Comparison of ENCODE assay signal across 1 cellular context in the genomic region with DNA sequence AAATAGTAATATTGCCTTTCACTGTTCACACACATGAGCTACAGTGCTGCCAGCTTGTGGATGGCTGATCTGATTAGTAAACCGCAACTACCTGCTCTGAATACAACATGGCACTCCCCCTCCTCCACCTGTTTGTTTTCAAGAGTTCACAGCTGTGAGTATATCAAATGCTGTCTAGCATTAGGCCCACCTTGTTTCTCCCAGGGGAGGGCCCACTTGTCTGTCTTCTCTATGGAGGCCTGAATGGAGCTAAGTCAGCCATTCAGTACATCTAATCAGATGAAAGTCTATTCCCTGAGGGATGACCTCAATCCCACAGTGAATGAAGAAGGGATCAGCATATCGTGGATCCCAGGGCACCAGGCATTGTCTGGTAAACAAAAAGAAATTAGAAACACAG.
TF ChIP-seq lines count a peak whose summit lies in the region.

No MANE protein-coding gene starts in this region.

TF ChIP-seq in GM12878, 131 proteins besides CTCF, POLR2A, EP300 and RAD21 (continued from another document):
- TF ChIP-seq, protein P1, sequence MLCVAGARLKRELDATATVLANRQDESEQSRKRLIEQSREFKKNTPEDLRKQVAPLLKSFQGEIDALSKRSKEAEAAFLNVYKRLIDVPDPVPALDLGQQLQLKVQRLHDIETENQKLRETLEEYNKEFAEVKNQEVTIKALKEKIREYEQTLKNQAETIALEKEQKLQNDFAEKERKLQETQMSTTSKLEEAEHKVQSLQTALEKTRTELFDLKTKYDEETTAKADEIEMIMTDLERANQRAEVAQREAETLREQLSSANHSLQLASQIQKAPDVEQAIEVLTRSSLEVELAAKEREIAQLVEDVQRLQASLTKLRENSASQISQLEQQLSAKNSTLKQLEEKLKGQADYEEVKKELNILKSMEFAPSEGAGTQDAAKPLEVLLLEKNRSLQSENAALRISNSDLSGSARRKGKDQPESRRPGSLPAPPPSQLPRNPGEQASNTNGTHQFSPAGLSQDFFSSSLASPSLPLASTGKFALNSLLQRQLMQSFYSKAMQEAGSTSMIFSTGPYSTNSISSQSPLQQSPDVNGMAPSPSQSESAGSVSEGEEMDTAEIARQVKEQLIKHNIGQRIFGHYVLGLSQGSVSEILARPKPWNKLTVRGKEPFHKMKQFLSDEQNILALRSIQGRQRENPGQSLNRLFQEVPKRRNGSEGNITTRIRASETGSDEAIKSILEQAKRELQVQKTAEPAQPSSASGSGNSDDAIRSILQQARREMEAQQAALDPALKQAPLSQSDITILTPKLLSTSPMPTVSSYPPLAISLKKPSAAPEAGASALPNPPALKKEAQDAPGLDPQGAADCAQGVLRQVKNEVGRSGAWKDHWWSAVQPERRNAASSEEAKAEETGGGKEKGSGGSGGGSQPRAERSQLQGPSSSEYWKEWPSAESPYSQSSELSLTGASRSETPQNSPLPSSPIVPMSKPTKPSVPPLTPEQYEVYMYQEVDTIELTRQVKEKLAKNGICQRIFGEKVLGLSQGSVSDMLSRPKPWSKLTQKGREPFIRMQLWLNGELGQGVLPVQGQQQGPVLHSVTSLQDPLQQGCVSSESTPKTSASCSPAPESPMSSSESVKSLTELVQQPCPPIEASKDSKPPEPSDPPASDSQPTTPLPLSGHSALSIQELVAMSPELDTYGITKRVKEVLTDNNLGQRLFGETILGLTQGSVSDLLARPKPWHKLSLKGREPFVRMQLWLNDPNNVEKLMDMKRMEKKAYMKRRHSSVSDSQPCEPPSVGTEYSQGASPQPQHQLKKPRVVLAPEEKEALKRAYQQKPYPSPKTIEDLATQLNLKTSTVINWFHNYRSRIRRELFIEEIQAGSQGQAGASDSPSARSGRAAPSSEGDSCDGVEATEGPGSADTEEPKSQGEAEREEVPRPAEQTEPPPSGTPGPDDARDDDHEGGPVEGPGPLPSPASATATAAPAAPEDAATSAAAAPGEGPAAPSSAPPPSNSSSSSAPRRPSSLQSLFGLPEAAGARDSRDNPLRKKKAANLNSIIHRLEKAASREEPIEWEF (IDR thresholded peaks at IDR 0.05; ENCODE audit: insufficient replicate concordance, low read depth, low read length), result no peak
- TF ChIP-seq, protein P2, sequence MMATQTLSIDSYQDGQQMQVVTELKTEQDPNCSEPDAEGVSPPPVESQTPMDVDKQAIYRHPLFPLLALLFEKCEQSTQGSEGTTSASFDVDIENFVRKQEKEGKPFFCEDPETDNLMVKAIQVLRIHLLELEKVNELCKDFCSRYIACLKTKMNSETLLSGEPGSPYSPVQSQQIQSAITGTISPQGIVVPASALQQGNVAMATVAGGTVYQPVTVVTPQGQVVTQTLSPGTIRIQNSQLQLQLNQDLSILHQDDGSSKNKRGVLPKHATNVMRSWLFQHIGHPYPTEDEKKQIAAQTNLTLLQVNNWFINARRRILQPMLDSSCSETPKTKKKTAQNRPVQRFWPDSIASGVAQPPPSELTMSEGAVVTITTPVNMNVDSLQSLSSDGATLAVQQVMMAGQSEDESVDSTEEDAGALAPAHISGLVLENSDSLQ (IDR thresholded peaks at IDR 0.05), result no peak
- TF ChIP-seq PBX3 (IDR thresholded peaks at IDR 0.05; ENCODE audit: insufficient replicate concordance, low read depth, low read length) (no peak), MYB (IDR thresholded peaks at IDR 0.05; ENCODE audit: borderline replicate concordance, low read depth, low read length) (no peak), ELK1 (IDR thresholded peaks at IDR 0.05; ENCODE audit: low read depth, low read length) (no peak), HDAC2 (IDR thresholded peaks at IDR 0.05) (no peak), SPI1 (IDR thresholded peaks at IDR 0.05; ENCODE audit: borderline replicate concordance, insufficient read depth, low read depth, low read length) (no peak), NKRF (conservative IDR thresholded peaks at IDR 0.05) (no peak), E2F4 (IDR thresholded peaks at IDR 0.05; ENCODE audit: low read depth, low read length) (no peak)
TF ChIP-seq in GM12878: peak in this region for 0.
